In genomic region chr6:169959129-169960002, GRCh38 we compare ENCODE assay signal across 8 cellular contexts.
A peak's percentile ranks its signal among the peaks of the same experiment; 100 is the strongest.
DNase-seq lines count a peak whose midpoint lies in the region; ATAC-seq and TF ChIP-seq lines count a peak whose summit lies in the region.

No MANE protein-coding gene starts in this region.

- no peaks in the 10 kb centered on the region for H3K36me3 ChIP-seq in CD8-positive, alpha-beta memory T cell (ENCODE audit: insufficient read depth, low read length)
- H3K36me3 ChIP-seq in aorta (ENCODE audit: control insufficient read depth in 1 of 2, insufficient read depth in 2 of 2, low read length in 1 of 2), result no peaks in the 10 kb centered on the region

- POLR2A ChIA-PET in CD8-positive, alpha-beta memory T cell (lab: Charles Lee), result no interaction called here

- DNase-seq in CD8-positive, alpha-beta memory T cell, result peak in 3 of 5 donors; percentile 44 to 84 (median 79)
- peak; percentile 38 for DNase-seq in H9
- DNase-seq in NCI-H2171 (lab: John Stamatoyannopoulos, UW), result peak; percentile 39
- DNase-seq in activated T-cell treated with anti-CD3 and anti-CD28 coated beads, Interleukin-2, amount 50 U/mL, for 72 hours, result peak; percentile 28 to 46
- peak in 1 of 2 experiments; percentile 37 for DNase-seq in mesothelial cell of epicardium (ENCODE audit: low spot score in 2 of 2, unreplicated experiment in 2 of 2)
- DNase-seq in aorta, result peak; percentile 69 to 74
- no peak for DNase-seq in HFFc6

- no peak overlapping the region for H3K4me2 ChIP-seq in H9 (ENCODE audit: insufficient read depth, insufficient read length, low read length)

- H2BK12ac ChIP-seq in H9 (ENCODE audit: insufficient read length, low read depth, low read length), result no peak overlapping the region

- H3K9ac ChIP-seq in H9 (ENCODE audit: extremely low read depth, insufficient read length, low read length), result no peak overlapping the region

- TF ChIP-seq CTCF in H9 (conservative IDR thresholded peaks at IDR 0.05) (no peak), mesothelial cell of epicardium (IDR thresholded peaks at IDR 0.05; ENCODE audit: unreplicated experiment) (no peak), HFFc6 (IDR thresholded peaks at IDR 0.05) (no peak)

- no peak overlapping the region for H3K27ac ChIP-seq in CD8-positive, alpha-beta memory T cell (ENCODE audit: low read depth, low read length)
- H3K27ac ChIP-seq in H9 (ENCODE audit: insufficient read length, low read depth, low read length) (no peak overlapping the region), aorta (ENCODE audit: low read depth in 1 of 2, low read length in 2 of 2) (no peak overlapping the region)

- H2BK120ac ChIP-seq in H9 (ENCODE audit: low read depth, low read length, poor library complexity, severe bottlenecking), result no peak overlapping the region

- H3K23me2 ChIP-seq in H9 (ENCODE audit: insufficient read length, low read depth, low read length, poor library complexity, severe bottlenecking), result peaks cover 3% of the 10 kb centered on the region

- CTCF ChIA-PET in CD8-positive, alpha-beta memory T cell (lab: Charles Lee), result no interaction called here

- H3K9me3 ChIP-seq in CD8-positive, alpha-beta memory T cell (ENCODE audit: low read length), result no peaks in the 10 kb centered on the region
- H3K9me3 ChIP-seq in H9 (ENCODE audit: control insufficient read depth, low read depth, low read length), result no peaks in the 10 kb centered on the region
- H3K9me3 ChIP-seq in aorta (ENCODE audit: control insufficient read depth, low read length), result no peaks in the 10 kb centered on the region

- no peak overlapping the region for H4K91ac ChIP-seq in H9 (ENCODE audit: insufficient read length, low read depth, low read length)

- H2AK5ac ChIP-seq in H9 (ENCODE audit: insufficient read length, low read length), result no peak overlapping the region

- no peak overlapping the region for H2BK5ac ChIP-seq in H9 (ENCODE audit: insufficient read length, low read length)

- no peak overlapping the region for H2BK20ac ChIP-seq in H9 (ENCODE audit: low read depth, low read length, poor library complexity, severe bottlenecking)

- peaks cover 7% of the 10 kb centered on the region for H3K4me1 ChIP-seq in CD8-positive, alpha-beta memory T cell (ENCODE audit: insufficient read depth, low read length)
- H3K4me1 ChIP-seq in H9 (ENCODE audit: insufficient read depth, low read length) (no peaks in the 10 kb centered on the region), aorta (ENCODE audit: control insufficient read depth in 1 of 2, insufficient read depth in 2 of 2, low read length in 2 of 2) (no peaks in the 10 kb centered on the region)

- no peak overlapping the region for H3T11ph ChIP-seq in H9 (ENCODE audit: low read length)

- no peaks in the 10 kb centered on the region for H3K79me2 ChIP-seq in H9 (ENCODE audit: insufficient read depth, low read length)

- H3K4me3 ChIP-seq in CD8-positive, alpha-beta memory T cell (ENCODE audit: low read length), result no peak overlapping the region
- no peak overlapping the region for H3K4me3 ChIP-seq in aorta (ENCODE audit: low read length in 2 of 2)

- no peak overlapping the region for H3K14ac ChIP-seq in H9 (ENCODE audit: insufficient read depth, low read length)

- peak overlapping the region in 7 of 8 donors; percentile 43 to 77 (median 69) for H3K27ac Mint-ChIP-seq in CD8-positive, alpha-beta memory T cell
- peak overlapping the region in 1 of 3 experiments; percentile 40; a peak in 1 of 7 replicates for H3K27ac Mint-ChIP-seq in H9
- H3K27ac Mint-ChIP-seq in activated T-cell treated with anti-CD3 and anti-CD28 coated beads, Interleukin-2, amount 50 U/mL, for 72 hours, result no peak overlapping the region
- peak overlapping the region; percentile 21 for H3K27ac Mint-ChIP-seq in mesothelial cell of epicardium
- no peak overlapping the region for H3K27ac Mint-ChIP-seq in HFFc6

- no peak overlapping the region for H2BK15ac ChIP-seq in H9 (ENCODE audit: low read depth, low read length)

- no peaks in the 10 kb centered on the region for H4K20me1 ChIP-seq in H9 (ENCODE audit: control insufficient read depth, insufficient read depth, insufficient read length)

- no peak overlapping the region for H3K4ac ChIP-seq in H9 (ENCODE audit: low read depth, low read length)

- peak; percentile 80 to 84 for ATAC-seq in activated T-cell treated with anti-CD3 and anti-CD28 coated beads, Interleukin-2, amount 50 U/mL, for 72 hours (replicated peaks in 1 of 2)
- ATAC-seq in aorta (ENCODE audit: low FRiP score) (no peak), HG02610 (IDR thresholded peaks at IDR 0.05; ENCODE audit: unreplicated experiment) (no peak)

- intact Hi-C loops in aorta (cut with DNase I), result loop anchor here (5.0 to 10.0 kb wide), 2 partner anchors 328 to 335 kb away; partner anchors contain the start of gene DLL1 (in 1 of the 2)

- peaks cover 13 to 25% of the 10 kb centered on the region in 2 donors for H3K27me3 Mint-ChIP-seq in CD8-positive, alpha-beta memory T cell
- H3K27me3 Mint-ChIP-seq in H9 (ENCODE audit: low read depth) (peaks cover 19% of the 10 kb centered on the region), mesothelial cell of epicardium (ENCODE audit: low read depth) (peaks cover 9% of the 10 kb centered on the region), HFFc6 (ENCODE audit: insufficient read depth) (no peaks in the 10 kb centered on the region; the same call in 1 of the 2 replicates)
- peaks cover 14% of the 10 kb centered on the region for H3K27me3 Mint-ChIP-seq in activated T-cell treated with anti-CD3 and anti-CD28 coated beads, Interleukin-2, amount 50 U/mL, for 72 hours (ENCODE audit: low read depth)

- no peak overlapping the region for H3K23ac ChIP-seq in H9 (ENCODE audit: insufficient read length, low read depth, low read length)

- no peak overlapping the region for H4K5ac ChIP-seq in H9 (ENCODE audit: insufficient read length, low read depth, low read length)

- H3K4me1 Mint-ChIP-seq in CD8-positive, alpha-beta memory T cell, result peaks cover 8 to 18% (median 15%) of the 10 kb centered on the region in 3 donors
- H3K4me1 Mint-ChIP-seq in H9 (peaks cover 11 to 17% of the 10 kb centered on the region in 2 experiments), mesothelial cell of epicardium (peaks cover 27% of the 10 kb centered on the region), HFFc6 (ENCODE audit: low read depth) (no peaks in the 10 kb centered on the region)
- no peaks in the 10 kb centered on the region for H3K4me1 Mint-ChIP-seq in activated T-cell treated with anti-CD3 and anti-CD28 coated beads, Interleukin-2, amount 50 U/mL, for 72 hours (ENCODE audit: low read depth)

- no peaks in the 10 kb centered on the region for H3K36me3 Mint-ChIP-seq in CD8-positive, alpha-beta memory T cell
- H3K36me3 Mint-ChIP-seq in H9 (ENCODE audit: insufficient read depth in 1 of 3, low read depth in 3 of 3) (0 out of 7 replicates have a peak, but pooled peaks cover 0 to 2% (median 0%) of the 10 kb centered on the region in 3 experiments), mesothelial cell of epicardium (no peaks in the 10 kb centered on the region), HFFc6 (ENCODE audit: low read depth) (no peaks in the 10 kb centered on the region)
- H3K36me3 Mint-ChIP-seq in activated T-cell treated with anti-CD3 and anti-CD28 coated beads, Interleukin-2, amount 50 U/mL, for 72 hours (ENCODE audit: insufficient read depth in 2 of 2), result no peaks in the 10 kb centered on the region

- H3K18ac ChIP-seq in H9 (ENCODE audit: insufficient read length, low read depth, low read length), result no peak overlapping the region

- no peak overlapping the region for H2AFZ ChIP-seq in H9 (ENCODE audit: low read length)

- H3K79me1 ChIP-seq in H9 (ENCODE audit: insufficient read depth, low read depth, low read length, poor library complexity, severe bottlenecking), result no peaks in the 10 kb centered on the region

- H3K9me3 Mint-ChIP-seq in CD8-positive, alpha-beta memory T cell, result no peaks in the 10 kb centered on the region
- peaks cover 3 to 7% of the 10 kb centered on the region in 2 experiments; a peak in 4 of 5 replicates for H3K9me3 Mint-ChIP-seq in H9
- no peaks in the 10 kb centered on the region for H3K9me3 Mint-ChIP-seq in activated T-cell treated with anti-CD3 and anti-CD28 coated beads, Interleukin-2, amount 50 U/mL, for 72 hours
- H3K9me3 Mint-ChIP-seq in mesothelial cell of epicardium, result no peaks in the 10 kb centered on the region
- peaks cover 54% of the 10 kb centered on the region for H3K9me3 Mint-ChIP-seq in HFFc6

- peaks cover 11% of the 10 kb centered on the region for H3K27me3 ChIP-seq in CD8-positive, alpha-beta memory T cell (ENCODE audit: insufficient read depth, low read length, poor library complexity, severe bottlenecking)
- H3K27me3 ChIP-seq in H9 (ENCODE audit: insufficient read depth, low read length) (no peaks in the 10 kb centered on the region; the same call in 1 of the 2 replicates), aorta (ENCODE audit: control insufficient read depth in 1 of 2, insufficient read depth in 2 of 2, low read length in 1 of 2) (no peaks in the 10 kb centered on the region)

- H4K8ac ChIP-seq in H9 (replicated peaks; ENCODE audit: insufficient read length, low read depth, low read length), result no peak overlapping the region

- no CpG with 5 or more reads among the region's 28 CpGs for WGBS in H9 (ENCODE audit: extremely low coverage, insufficient read length, low lambda C conversion rate)
- WGBS in aorta, 2 donors, result 59 to 66% methylated on average over 28 of the region's 28 CpGs

- H3K4me3 Mint-ChIP-seq in CD8-positive, alpha-beta memory T cell, result peak overlapping the region in 6 of 7 donors; percentile 37 to 80 (median 58)
- no peak overlapping the region for H3K4me3 Mint-ChIP-seq in H9
- peak overlapping the region in 1 of 2 donors; percentile 24 for H3K4me3 Mint-ChIP-seq in activated T-cell treated with anti-CD3 and anti-CD28 coated beads, Interleukin-2, amount 50 U/mL, for 72 hours
- no peak overlapping the region for H3K4me3 Mint-ChIP-seq in mesothelial cell of epicardium
- no peak overlapping the region for H3K4me3 Mint-ChIP-seq in HFFc6

- no peak overlapping the region for H3K56ac ChIP-seq in H9 (ENCODE audit: insufficient read length, low read depth, low read length)

Comparison
In these comparisons a context has a peak if more than half of its experiments do, and no peak if none do; other contexts are left out.
1. H3K27ac Mint-ChIP-seq: peak in CD8-positive, alpha-beta memory T cell (7 of 8) and mesothelial cell of epicardium (single experiment); none in activated T-cell treated with anti-CD3 and anti-CD28 coated beads, Interleukin-2, amount 50 U/mL, for 72 hours (single experiment) and HFFc6 (single experiment).
2. H3K4me3 Mint-ChIP-seq: peak in CD8-positive, alpha-beta memory T cell (6 of 7); none in H9 (0 of 2), mesothelial cell of epicardium (single experiment) and HFFc6 (single experiment).
3. ATAC-seq: peak in activated T-cell treated with anti-CD3 and anti-CD28 coated beads, Interleukin-2, amount 50 U/mL, for 72 hours (2 of 2); none in aorta (single experiment) and HG02610 (single experiment).